In genomic region chr1:242002072-242002471, GRCh38 we compare ENCODE assay signal across 23 cellular contexts. TPM values are rescaled to one million over a fixed set of nuclear protein-coding genes. Genes with fewer than 3 reads are reported as not detected.
A peak's percentile ranks its signal among the peaks of the same experiment; 100 is the strongest.
DNase-seq lines count a peak whose midpoint lies in the region; ATAC-seq and TF ChIP-seq lines count a peak whose summit lies in the region.
"Had no signal": no experiment of that assay in that cellular context is flagged by ENCODE, and none has a peak within 500 bp of the region (broad histone marks: within the 10 kb centered on the region; RNA-seq: fewer than 3 reads in every experiment).

No MANE protein-coding gene starts in this region.

- intact Hi-C loops in sciatic nerve (cut with DNase I), result no loop called here

- H3K79me2 ChIP-seq in Karpas-422 (ENCODE audit: low read length), result no peaks in the 10 kb centered on the region

- TF ChIP-seq CTCF in fibroblast of mammary gland (conservative IDR thresholded peaks at IDR 0.05; ENCODE audit: control insufficient read depth, insufficient read depth, low read depth, low read length), result no peak

- H3K27ac ChIP-seq in Karpas-422 (ENCODE audit: low read length), result no peak overlapping the region
- H3K27ac ChIP-seq: HL-60 had no signal

- H3K9ac ChIP-seq in Karpas-422 (ENCODE audit: low read length), result no peak overlapping the region

- DNase-seq in AG08395 (ENCODE audit: low spot score), result peak; percentile 46
- DNase-seq in Karpas-422, result peak; percentile 21
- peak; percentile 64 for DNase-seq in fibroblast of mammary gland (ENCODE audit: low read depth)
- DNase-seq in sciatic nerve (ENCODE audit: low spot score), result no peak
- no peak for DNase-seq in DMS53 treated with DMSO at 0.1 percent for 48 hours (lab: John Stamatoyannopoulos, UW; ENCODE audit: unreplicated experiment)
- no peak for DNase-seq in NCI-H2227 (lab: John Stamatoyannopoulos, UW; ENCODE audit: unreplicated experiment)
- DNase-seq: 8988T, DMS53, EL, GF-D8, NCI-H1092 treated with DMSO at 0.1 percent for 48 hours, NCI-H146, NCI-H2029 treated with DMSO at 0.1 percent for 48 hours, NCI-H524 treated with DMSO at 0.1 percent for 48 hours, NCI-H82 had no signal

- ATAC-seq in sciatic nerve, result peak; percentile 27
- ATAC-seq in GM19324 (IDR thresholded peaks at IDR 0.05; ENCODE audit: low FRiP score, unreplicated experiment), result no peak
- ATAC-seq: HepG2, K562, Panc1 had no signal

- no peaks in the 10 kb centered on the region for H3K36me3 ChIP-seq in Karpas-422 (ENCODE audit: insufficient read depth, low read length)
- H3K36me3 ChIP-seq: HAP-1 had no signal

- H3K4me3 ChIP-seq in Karpas-422 (ENCODE audit: low read length) (no peak overlapping the region), fibroblast of mammary gland (ENCODE audit: control insufficient read depth, low read depth, low read length) (no peak overlapping the region)
- H3K4me3 ChIP-seq: HAP-1, K562 had no signal

- H4K20me1 ChIP-seq in Karpas-422 (ENCODE audit: insufficient read depth, low read depth, low read length), result no peaks in the 10 kb centered on the region

- no peaks in the 10 kb centered on the region for H3K9me3 ChIP-seq in Karpas-422 (ENCODE audit: low read length)
- H3K9me3 ChIP-seq: HAP-1 had no signal

- no peaks in the 10 kb centered on the region for H3K9me2 ChIP-seq in Karpas-422 (replicated peaks; ENCODE audit: insufficient read depth, low read length)

- H3K4me1 ChIP-seq in Karpas-422 (ENCODE audit: low read length), result peaks cover 4% of the 10 kb centered on the region

- H2AFZ ChIP-seq in Karpas-422 (ENCODE audit: low read length), result no peak overlapping the region

- H3K4me2 ChIP-seq in Karpas-422 (ENCODE audit: low read depth, low read length, poor library complexity, severe bottlenecking), result no peak overlapping the region

- no peaks in the 10 kb centered on the region for H3K27me3 ChIP-seq in Karpas-422 (ENCODE audit: low read length)

RNA-seq across cellular contexts. Expression of gene MAP1LC3C, which starts 3.2 kb away (rescaled TPM):
- 0.67 and 2.2 TPM in 2 replicates for total RNA-seq in Karpas-422 (2014; rRNA removed; shearing (Covaris generic); ENCODE audit: low replicate concordance)
- total RNA-seq in sciatic nerve, result 2.0 TPM
- total RNA-seq: B cell, HepG2, HT-29, K562 had no signal

RNA-seq across cellular contexts. Expression of gene BECN2, which starts 44.5 kb away (rescaled TPM):
- not detected in 2 replicates for total RNA-seq in Karpas-422 (2014; rRNA removed; shearing (Covaris generic); ENCODE audit: low replicate concordance)
- not detected for total RNA-seq in sciatic nerve
- total RNA-seq: B cell, HepG2, HT-29, K562 had no signal

Comparison
In these comparisons a context has a peak if more than half of its experiments do, and no peak if none do; other contexts are left out.
1. DNase-seq: peak in AG08395 (single experiment), Karpas-422 (single experiment) and fibroblast of mammary gland (single experiment); none in sciatic nerve (single experiment), DMS53 treated with DMSO at 0.1 percent for 48 hours (single experiment) and NCI-H2227 (single experiment).